1 cellular context compared by ENCODE assay signal in genomic region chr21:42097274-42097673, GRCh38.
TF ChIP-seq lines count a peak whose summit lies in the region.

No MANE protein-coding gene starts in this region.

TF ChIP-seq in endothelial cell of umbilical vein, 7 proteins besides CTCF, POLR2A, EP300 and RAD21 (continued from another document):
- TF ChIP-seq GATA2 (IDR thresholded peaks at IDR 0.05; ENCODE audit: insufficient read depth, insufficient read length, low read depth, low read length) (no peak), EZH2 (IDR thresholded peaks at IDR 0.05; ENCODE audit: borderline replicate concordance, low read depth, low read length, severe bottlenecking) (no peak), MAX (IDR thresholded peaks at IDR 0.05; ENCODE audit: insufficient read depth, insufficient read length) (no peak)
